Comparison of ENCODE assay signal across 1 cellular context in genomic region chr9:125774106-125774505, GRCh38.
A peak's percentile ranks its signal among the peaks of the same experiment; 100 is the strongest.
TF ChIP-seq lines count a peak whose summit lies in the region.

No MANE protein-coding gene starts in this region.

TF ChIP-seq in K562, 482 proteins besides CTCF, POLR2A, EP300 and RAD21:
- TF ChIP-seq PHB (CRISPR knock-in tag; IDR thresholded peaks at IDR 0.05) (no peak), MCM7 (IDR thresholded peaks at IDR 0.05) (no peak), PHF21A (IDR thresholded peaks at IDR 0.05; ENCODE audit: borderline replicate concordance, low read depth) (no peak), ZC3H8 (IDR thresholded peaks at IDR 0.05) (no peak), RERE (CRISPR knock-in tag; IDR thresholded peaks at IDR 0.05; ENCODE audit: borderline replicate concordance) (no peak), KDM2B (CRISPR knock-in tag; IDR thresholded peaks at IDR 0.05) (no peak), ZFPM2 (CRISPR knock-in tag; IDR thresholded peaks at IDR 0.05) (no peak), PBX2 (CRISPR knock-in tag; IDR thresholded peaks at IDR 0.05; ENCODE audit: low read depth) (no peak), PBX2 (tag; conservative IDR thresholded peaks at IDR 0.05; ENCODE audit: low read depth) (peak; percentile 32; the same call in 1 of the 2 replicates), RAD51 (IDR thresholded peaks at IDR 0.05; ENCODE audit: borderline replicate concordance, low read depth) (no peak), PKNOX1 (IDR thresholded peaks at IDR 0.05) (peak; percentile 61), MYNN (IDR thresholded peaks at IDR 0.05) (no peak), MYNN (CRISPR knock-in tag; IDR thresholded peaks at IDR 0.05) (no peak), SMARCA4 (IDR thresholded peaks at IDR 0.05) (no peak), HMGN3 (IDR thresholded peaks at IDR 0.05; ENCODE audit: borderline replicate concordance, extremely low read depth, insufficient read length, low read depth, low read length) (no peak), ZNF699 (CRISPR knock-in tag; IDR thresholded peaks at IDR 0.05; ENCODE audit: insufficient replicate concordance) (no peak), ZBTB7A (IDR thresholded peaks at IDR 0.05; ENCODE audit: borderline replicate concordance, control insufficient read depth, low read depth, low read length) (no peak), PRMT5 (CRISPR knock-in tag; IDR thresholded peaks at IDR 0.05) (no peak), CBFB (CRISPR knock-in tag; IDR thresholded peaks at IDR 0.05) (no peak), MEIS2 (IDR thresholded peaks at IDR 0.05; ENCODE audit: partially characterized antibody) (peak; percentile 42), ZEB2 (IDR thresholded peaks at IDR 0.05) (no peak), HBP1 (CRISPR knock-in tag; IDR thresholded peaks at IDR 0.05) (no peak), TCF15 (CRISPR knock-in tag; IDR thresholded peaks at IDR 0.05) (no peak), POLR3A (IDR thresholded peaks at IDR 0.05; ENCODE audit: borderline replicate concordance, extremely low read depth, insufficient read depth, insufficient read length) (no peak), SMARCA5 (IDR thresholded peaks at IDR 0.05) (no peak), ATF3 (IDR thresholded peaks at IDR 0.05) (no peak), ATF3 (CRISPR knock-in tag; conservative IDR thresholded peaks at IDR 0.05) (no peak)
